Comparison of ENCODE assay signal across 8 cellular contexts in the genomic region with DNA sequence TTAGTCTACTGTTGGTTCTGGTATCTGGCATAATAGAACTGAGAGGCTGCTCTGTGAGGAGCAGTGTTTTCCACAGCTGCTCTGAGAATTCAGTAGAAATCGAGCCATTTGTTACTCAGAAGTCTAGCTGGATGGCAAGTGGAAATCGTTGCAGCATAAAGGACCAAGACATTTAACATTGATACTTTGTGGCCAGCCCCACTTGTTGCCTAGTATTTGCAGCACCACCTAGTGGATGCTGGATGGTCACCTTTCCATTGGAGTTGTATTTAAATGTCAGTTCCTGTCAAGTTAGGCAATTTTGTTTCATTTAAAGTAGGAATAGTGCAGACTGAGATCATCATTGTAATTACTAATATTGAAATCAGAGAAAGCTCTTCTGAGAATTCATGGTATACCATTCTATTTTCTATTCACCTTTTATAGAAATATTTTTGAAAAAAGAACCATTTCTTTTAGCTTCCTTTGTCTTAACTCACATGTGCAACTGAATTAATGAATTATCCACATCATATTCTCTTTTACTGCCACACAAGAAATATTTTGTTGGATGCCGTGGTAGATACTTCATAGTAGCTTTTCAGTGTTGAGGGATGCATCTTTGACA.
A peak's percentile ranks its signal among the peaks of the same experiment; 100 is the strongest.
DNase-seq lines count a peak whose midpoint lies in the region; ATAC-seq and TF ChIP-seq lines count a peak whose summit lies in the region.

No MANE protein-coding gene starts in this region.

- peak; percentile 53 for ATAC-seq in GM19025 (IDR thresholded peaks at IDR 0.05; ENCODE audit: low read depth, unreplicated experiment)
- peak; percentile 69 for ATAC-seq in HG03442 (IDR thresholded peaks at IDR 0.05; ENCODE audit: unreplicated experiment)

- no peak overlapping the region for H3K9ac ChIP-seq in parathyroid adenoma

- no peaks in the 10 kb centered on the region for H3K27me3 ChIP-seq in parathyroid adenoma (ENCODE audit: control insufficient read depth, insufficient read depth, low read length)
- H3K27me3 ChIP-seq in uterus = no peaks in the 10 kb centered on the region

- H3K79me2 ChIP-seq in parathyroid adenoma = peaks cover 11% of the 10 kb centered on the region

- H3K9me3 ChIP-seq in parathyroid adenoma (ENCODE audit: control insufficient read depth, low read length) (no peaks in the 10 kb centered on the region), uterus (no peaks in the 10 kb centered on the region)

- no peak overlapping the region for H3K4me3 Mint-ChIP-seq in CD14-positive monocyte

- no peak for TF ChIP-seq POLR2A in uterus (IDR thresholded peaks at IDR 0.05)

- H3K36me3 ChIP-seq in parathyroid adenoma (ENCODE audit: control insufficient read depth, insufficient read depth, low read length) (no peaks in the 10 kb centered on the region), uterus (no peaks in the 10 kb centered on the region)

- H3K4me2 ChIP-seq in parathyroid adenoma (ENCODE audit: low read length) = no peak overlapping the region

- TF ChIP-seq CTCF in CD14-positive monocyte (IDR thresholded peaks at IDR 0.05) = peak; percentile 79
- peak; percentile 79 for TF ChIP-seq CTCF in fibroblast of villous mesenchyme (IDR thresholded peaks at IDR 0.05; ENCODE audit: insufficient read depth, low read depth, low read length)
- peak; percentile 51 for TF ChIP-seq CTCF in parathyroid adenoma (IDR thresholded peaks at IDR 0.05)
- peak; percentile 49 to 69 (median 54) for TF ChIP-seq CTCF in uterus (IDR thresholded peaks at IDR 0.05)

- peaks cover 24 to 40% of the 10 kb centered on the region in 2 donors for H3K36me3 Mint-ChIP-seq in CD14-positive monocyte

- H3K4me1 ChIP-seq in parathyroid adenoma = no peaks in the 10 kb centered on the region
- H3K4me1 ChIP-seq in uterus = peaks cover 0 to 23% of the 10 kb centered on the region in 2 donors

- DNase-seq in CD14-positive monocyte (ENCODE audit: low spot score) = no peak
- peak; percentile 79 for DNase-seq in OCI-M1 (lab: John Stamatoyannopoulos, UW)
- DNase-seq in activated T-cell treated with anti-CD3 and anti-CD28 coated beads, Interleukin-2, amount 50 U/mL, for 1 hour = peak; percentile 29
- DNase-seq in fibroblast of villous mesenchyme (ENCODE audit: low read depth) = peak; percentile 75
- peak in 1 of 2 donors; percentile 45 for DNase-seq in uterus

- H3K27ac ChIP-seq in parathyroid adenoma (no peak overlapping the region), uterus (peak overlapping the region in 1 of 2 donors; percentile 17)

- intact Hi-C loops in CD14-positive monocyte (cut with micrococcal nuclease) = loop anchor here in 1 of 2 donors (10.0 kb wide), 1 partner anchor 66 kb away; the partner anchor contains the start of gene PDS5B
- intact Hi-C loops in uterus (cut with DNase I; ENCODE audit: low total_unique reads) = no loop called here

- H2AFZ ChIP-seq in parathyroid adenoma = no peak overlapping the region

- H3K4me3 ChIP-seq in fibroblast of villous mesenchyme (ENCODE audit: low read depth, low read length) (no peak overlapping the region), parathyroid adenoma (ENCODE audit: low read depth, low read length) (no peak overlapping the region), uterus (no peak overlapping the region)

- H3K27ac Mint-ChIP-seq in CD14-positive monocyte = no peak overlapping the region

- no peaks in the 10 kb centered on the region for H3K27me3 Mint-ChIP-seq in CD14-positive monocyte (ENCODE audit: low read depth in 3 of 3)

- H3K4me1 Mint-ChIP-seq in CD14-positive monocyte = peaks cover 27% of the 10 kb centered on the region

- peaks cover 0 to 5% (median 3%) of the 10 kb centered on the region in 7 donors for H3K9me3 Mint-ChIP-seq in CD14-positive monocyte
